Comparison of ENCODE assay signal across 12 cellular contexts in genomic region chr21:38957575-38958340, GRCh38.
DNase-seq lines count a peak whose midpoint lies in the region; ATAC-seq and TF ChIP-seq lines count a peak whose summit lies in the region.
"Had no signal": no experiment of that assay in that cellular context is flagged by ENCODE, and none has a peak within 500 bp of the region (broad histone marks: within the 10 kb centered on the region; RNA-seq: fewer than 3 reads in every experiment).

No MANE protein-coding gene starts in this region.

- H3K4me3 ChIP-seq in epithelial cell of esophagus (ENCODE audit: low read length) (no peak overlapping the region), suprapubic skin (no peak overlapping the region)

- DNase-seq in NCI-H1417 (lab: John Stamatoyannopoulos, UW) (peak; percentile 57 to 78 (median 70)), NCI-H1417 treated with DMSO at 0.1 percent for 48 hours (lab: John Stamatoyannopoulos, UW) (no peak), NCI-H69 (lab: John Stamatoyannopoulos, UW) (peak; percentile 80), epithelial cell of esophagus (ENCODE audit: low read depth) (peak; percentile 57), suprapubic skin (ENCODE audit: low spot score in 2 of 2) (no peak)
- DNase-seq: ACHN; activated CD8-positive, alpha-beta memory T cell treated with anti-CD3 and anti-CD28 coated beads, Interleukin-2, amount 50 U/mL, for 48 hours; H9; stimulated activated naive CD4-positive, alpha-beta T cell treated with Interleukin-2 at 50 U/mL for 16 hours had no signal

- no peaks in the 10 kb centered on the region for H3K27me3 ChIP-seq in suprapubic skin

- WGBS in suprapubic skin: 69% methylated on average over 6 of the region's 6 CpGs

- TF ChIP-seq CTCF in epithelial cell of esophagus (IDR thresholded peaks at IDR 0.05; ENCODE audit: insufficient read depth, low read depth, low read length, missing control alignments) (no peak), suprapubic skin (IDR thresholded peaks at IDR 0.05) (no peak)

- TF ChIP-seq EP300 in suprapubic skin (IDR thresholded peaks at IDR 0.05): no peak

- peaks cover 32% of the 10 kb centered on the region for H3K4me1 ChIP-seq in suprapubic skin

- H3K36me3 ChIP-seq in suprapubic skin: no peaks in the 10 kb centered on the region

- TF ChIP-seq POLR2A in suprapubic skin (IDR thresholded peaks at IDR 0.05): no peak

- no peaks in the 10 kb centered on the region for H3K9me3 ChIP-seq in suprapubic skin

- ATAC-seq in GM19397 (IDR thresholded peaks at IDR 0.05; ENCODE audit: unreplicated experiment): no peak
- ATAC-seq in HG03442 (IDR thresholded peaks at IDR 0.05; ENCODE audit: unreplicated experiment): no peak
- no peak for ATAC-seq in GM19463 (IDR thresholded peaks at IDR 0.05; ENCODE audit: unreplicated experiment)

- H3K27ac ChIP-seq in suprapubic skin: peak overlapping the region; percentile 38

Comparison
In these comparisons a context has a peak if more than half of its experiments do, and no peak if none do; other contexts are left out.
1. DNase-seq: peak in NCI-H1417 (3 of 3), NCI-H69 (single experiment) and epithelial cell of esophagus (single experiment); none in NCI-H1417 treated with DMSO at 0.1 percent for 48 hours (single experiment) and suprapubic skin (0 of 2).